8 cellular contexts compared by ENCODE assay signal in the genomic region with DNA sequence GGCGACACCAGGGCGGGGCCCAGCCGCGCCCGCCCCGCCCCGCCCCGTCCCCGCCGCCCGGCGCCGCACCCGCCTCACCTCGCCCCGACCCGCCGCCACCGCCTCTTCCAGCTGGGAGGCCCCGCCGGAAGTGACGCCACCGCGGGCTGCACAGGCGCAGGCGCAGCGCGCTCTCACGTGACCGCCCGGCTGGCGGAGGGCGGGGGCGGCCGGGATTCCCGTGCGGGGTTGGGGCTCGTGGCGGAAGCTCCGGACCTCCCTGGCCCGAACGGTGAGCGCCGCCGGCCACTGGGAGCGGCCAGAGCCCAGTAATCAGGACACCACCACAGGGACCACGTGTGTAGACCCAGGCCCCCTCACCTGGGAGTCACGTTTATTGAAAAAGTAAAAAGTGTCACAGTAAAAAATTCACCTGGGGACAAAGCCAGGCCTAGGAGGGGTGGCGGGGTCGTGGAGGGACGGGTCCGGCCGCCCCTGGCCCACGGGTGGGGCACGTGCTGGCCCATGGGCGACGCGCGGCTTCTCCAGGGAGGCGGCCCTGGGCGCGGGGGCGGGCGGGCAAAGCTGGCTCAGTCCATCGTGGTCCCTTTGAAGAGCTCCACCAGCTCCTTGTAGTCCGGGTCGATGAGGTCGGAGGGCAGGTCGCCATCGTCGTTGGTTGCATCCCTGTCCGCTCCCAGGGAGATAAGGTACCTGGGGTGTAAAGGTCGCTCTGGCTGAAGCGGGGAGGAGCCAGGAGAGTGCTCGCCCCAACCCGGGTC.
DNase-seq lines count a peak whose midpoint lies in the region; ATAC-seq and TF ChIP-seq lines count a peak whose summit lies in the region.

TSS of gene MCRIP1 (minus strand) at position 132 of the 761 bp plus-strand sequence. CDS start 8,785 bp downstream, outside the sequence.

- TF ChIP-seq CTCF in AG09319 (IDR thresholded peaks at IDR 0.05; ENCODE audit: low read depth, low read length) = no peak

- peak; percentile 77 for ATAC-seq in HG03442 (IDR thresholded peaks at IDR 0.05; ENCODE audit: unreplicated experiment)

- peak; percentile 87 for TF ChIP-seq POLR2A in GM19193 (IDR thresholded peaks at IDR 0.05; ENCODE audit: extremely low read depth, insufficient read depth, insufficient read length)

- DNase-seq in AG09319 (ENCODE audit: extremely low read depth, low read depth) (peak; percentile 83), NCI-H524 treated with DMSO at 0.1 percent for 48 hours (lab: John Stamatoyannopoulos, UW) (peak; percentile 65), kidney tubule cell (ENCODE audit: low spot score) (peak; percentile 96)
- DNase-seq in activated CD4-positive, alpha-beta T cell treated with anti-CD3 and anti-CD28 coated beads for 4 hours = peak; percentile 93 to 95
- peak; percentile 88 to 91 for DNase-seq in stimulated activated CD4-positive, alpha-beta T cell treated with anti-CD3 and anti-CD28 coated beads, Interleukin-1b, Interleukin-23, amount 100 ng/mL, for 1 hour (ENCODE audit: low read depth in 2 of 2)

- H3K27ac ChIP-seq in cingulate gyrus (ENCODE audit: low read depth, low read length) = peak within 1 kb of the TSS; percentile 75

Comparison
In these comparisons a context has a peak if more than half of its experiments do, and no peak if none do; other contexts are left out.
1. Peak in every context shown above with its lines: DNase-seq, ATAC-seq and H3K27ac ChIP-seq.